In the genomic region with DNA sequence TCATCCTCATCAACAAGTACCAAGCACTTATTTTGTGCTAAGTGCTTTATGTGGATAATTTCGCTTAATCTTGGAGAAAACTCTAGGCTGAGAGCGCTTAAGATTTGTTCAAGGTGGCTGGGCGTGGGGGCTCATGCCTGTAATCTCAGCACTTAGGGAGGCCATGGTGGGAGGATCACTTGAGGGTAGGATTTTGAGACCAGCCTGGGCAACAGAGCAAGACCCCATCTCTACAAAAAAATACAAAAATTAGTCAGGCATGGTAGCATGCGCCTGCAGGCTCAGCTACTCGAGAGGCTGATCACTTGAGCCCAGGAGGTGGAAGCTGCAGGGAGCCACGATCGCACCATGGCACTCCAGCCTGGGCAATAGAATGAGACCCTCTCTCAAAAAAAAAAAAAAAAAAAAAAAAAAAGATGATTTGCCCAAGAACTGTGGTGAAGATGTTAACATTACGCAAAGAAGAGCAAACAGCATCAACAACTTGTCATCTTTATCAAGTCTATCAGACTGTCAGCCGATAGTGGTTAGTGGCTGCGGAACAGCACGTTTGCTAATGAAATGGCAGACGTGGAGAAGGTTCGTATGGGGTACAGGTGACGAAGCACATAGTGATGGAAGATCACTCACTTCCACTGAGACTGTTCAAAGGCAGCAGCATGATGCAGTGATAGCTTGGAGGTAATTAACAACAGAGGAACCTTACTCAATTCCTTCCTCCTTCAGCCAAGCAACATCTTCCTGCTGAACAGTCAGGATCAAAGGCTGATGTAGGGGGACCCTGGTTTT, we compare ENCODE assay signal across 1 cellular context.
TF ChIP-seq lines count a peak whose summit lies in the region.

No MANE protein-coding gene starts in this region.

TF ChIP-seq in H1, 55 proteins besides CTCF, POLR2A, EP300 and RAD21:
- TF ChIP-seq EGR1 (IDR thresholded peaks at IDR 0.05; ENCODE audit: borderline replicate concordance, low read depth, low read length) (no peak), MAX (IDR thresholded peaks at IDR 0.05) (no peak), POLR2AphosphoS5 (IDR thresholded peaks at IDR 0.05; ENCODE audit: low read depth, low read length) (no peak), SP4 (IDR thresholded peaks at IDR 0.05; ENCODE audit: low read length) (no peak), CHD2 (IDR thresholded peaks at IDR 0.05; ENCODE audit: low read length) (no peak), POU5F1 (IDR thresholded peaks at IDR 0.05; ENCODE audit: low read depth, low read length) (no peak), ASH2L (IDR thresholded peaks at IDR 0.05; ENCODE audit: low read length) (no peak), KDM1A (IDR thresholded peaks at IDR 0.05; ENCODE audit: borderline replicate concordance, low read length) (no peak), KDM4A (IDR thresholded peaks at IDR 0.05; ENCODE audit: low read depth, low read length, severe bottlenecking) (no peak), KDM5A (IDR thresholded peaks at IDR 0.05; ENCODE audit: low read length) (no peak)
